Comparison of ENCODE assay signal across 1 cellular context in the genomic region with DNA sequence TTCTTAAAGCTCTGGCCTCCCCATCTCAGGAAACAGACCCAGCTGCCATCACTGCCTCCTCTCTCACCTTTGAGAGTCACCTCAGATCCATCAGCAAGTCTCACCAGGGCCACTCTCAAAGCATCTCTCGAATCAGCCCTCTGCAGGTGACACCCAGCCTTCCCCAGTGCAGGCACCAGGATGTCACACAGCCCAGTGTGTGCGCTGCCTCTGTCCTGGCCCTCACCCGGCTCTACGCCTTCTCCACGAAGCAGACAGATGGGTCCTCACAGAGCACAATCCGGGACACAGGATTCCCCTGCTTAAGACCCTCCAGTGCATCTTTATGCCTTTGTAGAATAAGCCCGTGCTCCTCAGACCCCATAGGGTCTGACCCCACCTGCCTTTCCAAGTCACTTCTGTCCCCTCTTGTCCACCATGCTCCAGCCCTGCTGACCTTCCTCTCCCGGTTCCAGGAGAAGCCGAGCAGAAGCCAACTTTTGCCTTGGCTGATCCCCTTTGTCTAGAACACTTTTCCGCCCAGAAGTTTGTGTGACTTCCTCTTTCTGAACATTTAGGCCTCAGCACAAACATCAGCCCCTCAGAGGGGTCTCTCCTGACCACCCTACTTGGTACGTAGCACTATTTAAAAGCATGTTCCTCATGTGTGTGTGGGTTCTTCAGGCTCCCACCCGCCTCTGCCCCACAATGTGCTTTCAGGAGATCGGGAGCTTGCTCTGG.
TF ChIP-seq lines count a peak whose summit lies in the region.

No MANE protein-coding gene starts in this region.

TF ChIP-seq in GM12878, 131 proteins besides CTCF, POLR2A, EP300 and RAD21 (continued from another document):
- TF ChIP-seq SKIL (IDR thresholded peaks at IDR 0.05; ENCODE audit: low read depth, poor library complexity, severe bottlenecking): no peak
